Comparison of ENCODE assay signal across 8 cellular contexts in the genomic region with DNA sequence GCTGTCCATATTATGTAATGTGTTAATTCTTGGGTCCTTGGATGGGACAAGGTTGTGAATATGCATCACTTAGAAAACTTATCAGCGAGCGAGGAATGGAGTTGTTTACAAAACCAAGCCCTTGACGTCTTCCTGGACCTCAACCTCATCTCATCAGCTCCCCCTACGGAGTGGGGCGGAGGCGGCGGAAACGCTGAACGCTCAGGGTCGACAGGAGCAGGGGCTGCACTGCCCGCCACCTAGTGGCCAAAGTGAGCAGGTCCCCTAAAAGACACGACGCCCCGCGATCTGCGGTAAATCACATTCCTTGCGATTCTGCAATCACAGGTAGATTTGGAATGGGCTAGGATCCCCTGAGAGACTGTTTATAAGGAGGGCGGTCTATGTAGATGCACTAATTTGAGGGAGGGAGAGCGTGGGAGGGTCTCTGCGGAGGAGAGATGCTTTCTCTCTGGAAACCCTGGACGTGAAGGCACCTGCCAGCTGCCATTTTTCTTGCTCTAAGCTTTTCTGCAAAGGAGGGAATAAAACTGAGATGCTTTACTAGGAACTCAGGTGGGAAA. TPM values are rescaled to one million over a fixed set of nuclear protein-coding genes. Genes with fewer than 3 reads are reported as not detected.
DNase-seq lines count a peak whose midpoint lies in the region; ATAC-seq and TF ChIP-seq lines count a peak whose summit lies in the region.

No MANE protein-coding gene starts in this region.

- H3K4me1 ChIP-seq in rectal smooth muscle tissue (ENCODE audit: control insufficient read depth, insufficient read depth, low read length), result no peaks in the 10 kb centered on the region
- no peaks in the 10 kb centered on the region for H3K4me1 ChIP-seq in uterus

- TF ChIP-seq CTCF in NB4 (IDR thresholded peaks at IDR 0.05; ENCODE audit: low read depth, low read length) (peak; percentile 93), uterus (IDR thresholded peaks at IDR 0.05) (peak; percentile 72 to 83 (median 75))

- H3K27me3 ChIP-seq in rectal smooth muscle tissue (ENCODE audit: control insufficient read depth, insufficient read depth, low read length) (no peaks in the 10 kb centered on the region), uterus (no peaks in the 10 kb centered on the region)

- DNase-seq in D341Med (ENCODE audit: low spot score) (peak; percentile 95), H4 (ENCODE audit: low spot score) (peak; percentile 86), NB4 (ENCODE audit: low read depth) (peak; percentile 83), cardiac septum (ENCODE audit: low spot score) (peak; percentile 86), uterus (peak; percentile 51 to 57)
- DNase-seq in activated naive CD4-positive, alpha-beta T cell treated with Interleukin-2 at 50 U/mL for 16 hours, result peak; percentile 88

- intact Hi-C loops in cardiac septum (cut with DNase I) (loop anchor here (2.0 kb wide), 1 partner anchor 107 kb away; a partner anchor contains a TSS), uterus (cut with DNase I; ENCODE audit: low total_unique reads) (loop anchor here (5.0 kb wide), 1 partner anchor 111 kb away; no protein-coding TSS in a partner anchor)

- peak; percentile 89 for ATAC-seq in SK-N-SH treated with all-trans-retinoic acid at 6 μM for 48 hours

- no peak overlapping the region for H3K9ac ChIP-seq in rectal smooth muscle tissue (ENCODE audit: low read length)

- H3K4me3 ChIP-seq in NB4 (ENCODE audit: low read depth, low read length) (no peak overlapping the region), rectal smooth muscle tissue (ENCODE audit: low read length) (peak overlapping the region; percentile 2), uterus (no peak overlapping the region)

- TF ChIP-seq POLR2A in NB4 (IDR thresholded peaks at IDR 0.05; ENCODE audit: extremely low read depth, insufficient read length) (no peak), uterus (IDR thresholded peaks at IDR 0.05) (no peak)

- no peak overlapping the region for H3K27ac ChIP-seq in rectal smooth muscle tissue (ENCODE audit: low read depth, low read length)
- H3K27ac ChIP-seq in uterus, result no peak overlapping the region

- H3K36me3 ChIP-seq in rectal smooth muscle tissue (ENCODE audit: control insufficient read depth, insufficient read depth, low read length) (no peaks in the 10 kb centered on the region), uterus (no peaks in the 10 kb centered on the region)

- H3K9me3 ChIP-seq in uterus, result no peaks in the 10 kb centered on the region

TF ChIP-seq in SK-N-SH treated with all-trans-retinoic acid at 6 μM for 48 hours, 23 proteins besides CTCF, POLR2A, EP300 and RAD21:
- TF ChIP-seq ZFP30 (CRISPR knock-in tag; IDR thresholded peaks at IDR 0.05), result no peak
- TF ChIP-seq SNAI2 (CRISPR knock-in tag; IDR thresholded peaks at IDR 0.05), result peak; percentile 24; the same call in 1 of the 2 replicates
- TF ChIP-seq, protein P1, sequence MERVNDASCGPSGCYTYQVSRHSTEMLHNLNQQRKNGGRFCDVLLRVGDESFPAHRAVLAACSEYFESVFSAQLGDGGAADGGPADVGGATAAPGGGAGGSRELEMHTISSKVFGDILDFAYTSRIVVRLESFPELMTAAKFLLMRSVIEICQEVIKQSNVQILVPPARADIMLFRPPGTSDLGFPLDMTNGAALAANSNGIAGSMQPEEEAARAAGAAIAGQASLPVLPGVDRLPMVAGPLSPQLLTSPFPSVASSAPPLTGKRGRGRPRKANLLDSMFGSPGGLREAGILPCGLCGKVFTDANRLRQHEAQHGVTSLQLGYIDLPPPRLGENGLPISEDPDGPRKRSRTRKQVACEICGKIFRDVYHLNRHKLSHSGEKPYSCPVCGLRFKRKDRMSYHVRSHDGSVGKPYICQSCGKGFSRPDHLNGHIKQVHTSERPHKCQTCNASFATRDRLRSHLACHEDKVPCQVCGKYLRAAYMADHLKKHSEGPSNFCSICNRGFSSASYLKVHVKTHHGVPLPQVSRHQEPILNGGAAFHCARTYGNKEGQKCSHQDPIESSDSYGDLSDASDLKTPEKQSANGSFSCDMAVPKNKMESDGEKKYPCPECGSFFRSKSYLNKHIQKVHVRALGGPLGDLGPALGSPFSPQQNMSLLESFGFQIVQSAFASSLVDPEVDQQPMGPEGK (CRISPR knock-in tag; IDR thresholded peaks at IDR 0.05; ENCODE audit: borderline replicate concordance), result no peak
- peak; percentile 64 for TF ChIP-seq ZNF565 (CRISPR knock-in tag; conservative IDR thresholded peaks at IDR 0.05; ENCODE audit: low read depth)
- TF ChIP-seq GLIS3 (CRISPR knock-in tag; IDR thresholded peaks at IDR 0.05), result no peak
- TF ChIP-seq OSR1 (CRISPR knock-in tag; IDR thresholded peaks at IDR 0.05), result no peak
- peak; percentile 43; the same call in 1 of the 2 replicates for TF ChIP-seq ZNF8 (CRISPR knock-in tag; IDR thresholded peaks at IDR 0.05)
- no peak for TF ChIP-seq BACH2 (CRISPR knock-in tag; IDR thresholded peaks at IDR 0.05; ENCODE audit: borderline replicate concordance)

RNA-seq across cellular contexts. Expression of a gene that starts 5.4 kb away (rescaled TPM):
- total RNA-seq in H4 (2014; rRNA removed; shearing (Covaris generic)), result 0.14 TPM in 1 of 2 replicates, not detected in the other
- total RNA-seq in cardiac septum, result 22.0 TPM
- total RNA-seq in uterus, result 100 to 1,000 TPM in 1 of 4 donors, 10 to 100 TPM in 3; 20.6 to 108 (median 42.4) TPM

RNA-seq across cellular contexts. Expression of a gene that starts 27.7 kb away (rescaled TPM):
- total RNA-seq in H4 (2014; rRNA removed; shearing (Covaris generic)), result 0.27 and 2.3 TPM in 2 replicates
- total RNA-seq in cardiac septum, result 0.51 TPM
- total RNA-seq in uterus, result 1 to 10 TPM in 2 of 4 donors, under 1 TPM in 1, not detected in 1; 0.29 to 2.8 (median 1.5) TPM

RNA-seq across cellular contexts. Expression of a gene that starts 53.1 kb away (rescaled TPM):
- total RNA-seq in H4 (2014; rRNA removed; shearing (Covaris generic)), result 0.02 TPM in 2 replicates
- total RNA-seq in cardiac septum (0.22 TPM), uterus (under 1 TPM in 2 of 4 donors, not detected in 2; 0.14 to 0.24 TPM)

Comparison
In these comparisons a context has a peak if more than half of its experiments do, and no peak if none do; other contexts are left out.
1. RNA of a gene that starts 5.4 kb away (total RNA-seq): 20.6 to 108 TPM in uterus and 22.0 TPM in cardiac septum (single experiment); 0.14 TPM in H4; every median in the first group is over 10 times any median in the second.
2. Peak in every context shown above with its lines, with median percentiles within 50 percentile points of each other: DNase-seq.